ENCODE assay signal across 24 cellular contexts in the genomic region with DNA sequence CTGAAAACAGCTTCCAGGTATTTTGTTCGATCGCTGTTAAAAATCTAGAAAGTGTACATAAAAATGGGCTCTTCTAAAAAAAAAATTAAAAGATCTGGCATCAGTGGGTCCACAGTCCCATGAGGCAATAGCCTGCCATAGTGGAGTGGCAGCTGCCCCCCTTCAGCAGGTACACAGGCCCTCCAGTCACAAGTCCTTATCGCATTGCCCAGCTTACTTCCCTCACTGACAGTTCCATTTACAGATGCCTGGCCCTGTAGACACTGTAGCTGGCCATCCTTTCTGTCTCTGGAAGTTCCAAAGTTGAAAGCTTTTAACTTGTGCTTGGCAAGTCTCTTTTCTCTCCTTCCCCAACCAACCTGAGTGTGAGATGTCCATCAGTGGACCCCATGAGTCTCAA. TPM values are rescaled to one million over a fixed set of nuclear protein-coding genes. Genes with fewer than 3 reads are reported as not detected.
DNase-seq lines count a peak whose midpoint lies in the region; ATAC-seq and TF ChIP-seq lines count a peak whose summit lies in the region.
"Had no signal": no experiment of that assay in that cellular context is flagged by ENCODE, and none has a peak within 500 bp of the region (broad histone marks: within the 10 kb centered on the region; RNA-seq: fewer than 3 reads in every experiment).

No MANE protein-coding gene starts in this region.

- H3K79me2 ChIP-seq in smooth muscle cell (ENCODE audit: low read depth) (peaks cover 58% of the 10 kb centered on the region), Karpas-422 (ENCODE audit: low read length) (no peaks in the 10 kb centered on the region)

- H3K4me1 ChIP-seq in HUES64 (ENCODE audit: insufficient read depth, low read length) (peaks cover 38% of the 10 kb centered on the region), smooth muscle cell (ENCODE audit: low read depth) (no peaks in the 10 kb centered on the region), Karpas-422 (ENCODE audit: low read length) (no peaks in the 10 kb centered on the region), HAP-1 (0 out of 2 replicates have a peak, but pooled peaks cover 5% of the 10 kb centered on the region)

- H4K20me1 ChIP-seq in smooth muscle cell (ENCODE audit: low read depth): peaks cover 44% of the 10 kb centered on the region
- no peaks in the 10 kb centered on the region for H4K20me1 ChIP-seq in Karpas-422 (ENCODE audit: insufficient read depth, low read depth, low read length)

- 82% methylated on average over 3 of the region's 3 CpGs for WGBS in HUES64
- 76% methylated on average over 3 of the region's 3 CpGs for WGBS in smooth muscle cell (ENCODE audit: low lambda C conversion rate)

- peak; percentile 75 for ATAC-seq in left ventricle myocardium superior
- ATAC-seq: activated CD4-positive, alpha-beta T cell treated with anti-CD3 and anti-CD28 coated beads for 36 hours; gastroesophageal sphincter; stimulated activated memory B cell treated with anti-CD40 and anti-IgM and Interleukin-4, amounts not matched to agents 10 μg/mL and 1 μg/mL and 100 μg/mL, for 72 hours had no signal

- H3K9ac ChIP-seq in HUES64 (ENCODE audit: low read depth, low read length): no peak overlapping the region
- H3K9ac ChIP-seq in smooth muscle cell (ENCODE audit: low read depth): no peak overlapping the region
- no peak overlapping the region for H3K9ac ChIP-seq in Karpas-422 (ENCODE audit: low read length)
- H3K9ac ChIP-seq: KMS-11 had no signal

- no peaks in the 10 kb centered on the region for H3K27me3 Mint-ChIP-seq in brain
- H3K27me3 Mint-ChIP-seq: activated naive CD4-positive, alpha-beta T cell treated with anti-CD3 and anti-CD28 coated beads, Interleukin-2, amount 50 U/mL, for 24 hours had no signal

- H3K4me3 ChIP-seq in HUES64 (ENCODE audit: low read length): no peak overlapping the region
- H3K4me3 ChIP-seq in smooth muscle cell: no peak overlapping the region
- no peak overlapping the region for H3K4me3 ChIP-seq in Karpas-422 (ENCODE audit: low read length)
- H3K4me3 ChIP-seq in HAP-1: no peak overlapping the region
- H3K4me3 ChIP-seq: ascending aorta, esophagus muscularis mucosa, gastroesophageal sphincter, thoracic aorta had no signal

- H3K27ac Mint-ChIP-seq in brain: peak overlapping the region; percentile 58 to 86 (median 85)
- H3K27ac Mint-ChIP-seq: activated CD4-positive, alpha-beta T cell treated with anti-CD3 and anti-CD28 coated beads for 36 hours; activated naive CD4-positive, alpha-beta T cell treated with anti-CD3 and anti-CD28 coated beads, Interleukin-2, amount 50 U/mL, for 24 hours; activated T-helper 1 cell treated with anti-CD3 and anti-CD28 coated beads, Interleukin-12 subunit alpha, Interleukin-12 subunit beta, Interleukin-2, Interleukin-4 antibody, amounts not matched to agents 30 ng/mL and 10 ng/mL and 1 ng/mL, durations not matched to agents 14 hours and 24 hours and 36 hours; CD8-positive, alpha-beta memory T cell; stimulated activated memory B cell treated with anti-CD40 and anti-IgM and Interleukin-4, amounts not matched to agents 10 μg/mL and 1 μg/mL and 100 μg/mL, for 72 hours had no signal

- H3K27me3 ChIP-seq in HUES64 (ENCODE audit: insufficient read depth, low read length): no peaks in the 10 kb centered on the region
- H3K27me3 ChIP-seq in smooth muscle cell (ENCODE audit: low read depth): no peaks in the 10 kb centered on the region
- no peaks in the 10 kb centered on the region for H3K27me3 ChIP-seq in Karpas-422 (ENCODE audit: low read length)
- no peaks in the 10 kb centered on the region for H3K27me3 ChIP-seq in HAP-1 (ENCODE audit: low read depth)
- H3K27me3 ChIP-seq: ascending aorta, esophagus muscularis mucosa, gastroesophageal sphincter had no signal

- TF ChIP-seq CTCF in brain (conservative IDR thresholded peaks at IDR 0.05) (no peak), smooth muscle cell (IDR thresholded peaks at IDR 0.05; ENCODE audit: borderline replicate concordance, insufficient read depth, poor library complexity, severe bottlenecking) (no peak)

- H3K9me3 Mint-ChIP-seq in brain: no peaks in the 10 kb centered on the region
- H3K9me3 Mint-ChIP-seq: activated naive CD4-positive, alpha-beta T cell treated with anti-CD3 and anti-CD28 coated beads, Interleukin-2, amount 50 U/mL, for 24 hours; activated T-helper 1 cell treated with anti-CD3 and anti-CD28 coated beads, Interleukin-12 subunit alpha, Interleukin-12 subunit beta, Interleukin-2, Interleukin-4 antibody, amounts not matched to agents 30 ng/mL and 10 ng/mL and 1 ng/mL, durations not matched to agents 14 hours and 24 hours and 36 hours; CD8-positive, alpha-beta memory T cell; stimulated activated memory B cell treated with anti-CD40 and anti-IgM and Interleukin-4, amounts not matched to agents 10 μg/mL and 1 μg/mL and 100 μg/mL, for 72 hours had no signal

- H2AFZ ChIP-seq in smooth muscle cell (ENCODE audit: low read depth) (no peak overlapping the region), Karpas-422 (ENCODE audit: low read length) (no peak overlapping the region)

- H3K27ac ChIP-seq in HUES64 (ENCODE audit: low read depth, low read length): 0 out of 2 replicates have a peak overlapping the region, but pooled peaks have one; percentile 23
- peak overlapping the region; percentile 31 for H3K27ac ChIP-seq in smooth muscle cell (ENCODE audit: low read depth)
- H3K27ac ChIP-seq in Karpas-422 (ENCODE audit: low read length): no peak overlapping the region
- H3K27ac ChIP-seq: ascending aorta, esophagus muscularis mucosa, gastroesophageal sphincter, KMS-11, thoracic aorta had no signal

- H3F3A ChIP-seq in smooth muscle cell (ENCODE audit: low read depth): no peaks in the 10 kb centered on the region

- no peaks in the 10 kb centered on the region for H3K36me3 ChIP-seq in HUES64 (ENCODE audit: insufficient read depth, low read length)
- no peaks in the 10 kb centered on the region for H3K36me3 ChIP-seq in smooth muscle cell (ENCODE audit: low read depth)
- H3K36me3 ChIP-seq in Karpas-422 (ENCODE audit: insufficient read depth, low read length): no peaks in the 10 kb centered on the region
- H3K36me3 ChIP-seq in HAP-1 (replicated peaks): no peaks in the 10 kb centered on the region
- H3K36me3 ChIP-seq: ascending aorta, esophagus muscularis mucosa, gastroesophageal sphincter, thoracic aorta had no signal

- peak overlapping the region in 2 of 5 experiments; percentile 36 to 55 for H3K4me3 Mint-ChIP-seq in brain
- H3K4me3 Mint-ChIP-seq: activated CD4-positive, alpha-beta T cell treated with anti-CD3 and anti-CD28 coated beads for 36 hours; activated naive CD4-positive, alpha-beta T cell treated with anti-CD3 and anti-CD28 coated beads, Interleukin-2, amount 50 U/mL, for 24 hours; activated T-helper 1 cell treated with anti-CD3 and anti-CD28 coated beads, Interleukin-12 subunit alpha, Interleukin-12 subunit beta, Interleukin-2, Interleukin-4 antibody, amounts not matched to agents 30 ng/mL and 10 ng/mL and 1 ng/mL, durations not matched to agents 14 hours and 24 hours and 36 hours; CD8-positive, alpha-beta memory T cell; stimulated activated memory B cell treated with anti-CD40 and anti-IgM and Interleukin-4, amounts not matched to agents 10 μg/mL and 1 μg/mL and 100 μg/mL, for 72 hours had no signal

- in situ Hi-C loops in KBM-7 (cut with MboI; ENCODE audit: low pct_unique_long_range_greater_than_20kb, low sequenced_read_pairs): no loop called here
- in situ Hi-C loops in HAP-1 (cut with MboI; ENCODE audit: low sequenced_read_pairs): no loop called here

- H3K9me3 ChIP-seq in HUES64 (ENCODE audit: insufficient read depth, low read depth, low read length) (no peaks in the 10 kb centered on the region), smooth muscle cell (replicated peaks; ENCODE audit: low read depth) (no peaks in the 10 kb centered on the region), Karpas-422 (ENCODE audit: low read length) (no peaks in the 10 kb centered on the region), HAP-1 (no peaks in the 10 kb centered on the region)
- H3K9me3 ChIP-seq: ascending aorta, esophagus muscularis mucosa, gastroesophageal sphincter, thoracic aorta had no signal

- H3K4me2 ChIP-seq in smooth muscle cell: no peak overlapping the region
- H3K4me2 ChIP-seq in Karpas-422 (ENCODE audit: low read depth, low read length, poor library complexity, severe bottlenecking): no peak overlapping the region
- H3K4me2 ChIP-seq: KMS-11 had no signal

- H3K9me2 ChIP-seq in Karpas-422 (replicated peaks; ENCODE audit: insufficient read depth, low read length): no peaks in the 10 kb centered on the region

- DNase-seq in left ventricle myocardium superior (no peak), smooth muscle cell (lab: John Stamatoyannopoulos, UW; ENCODE audit: unreplicated experiment) (no peak), Karpas-422 (no peak), KBM-7 (no peak), HAP-1 (ENCODE audit: low spot score in 2 of 2) (no peak)
- DNase-seq: activated CD4-positive, alpha-beta T cell treated with anti-CD3 and anti-CD28 coated beads for 36 hours; CD8-positive, alpha-beta memory T cell; kidney glomerular epithelial cell; NCI-H1092; NCI-H2029 treated with DMSO at 0.1 percent for 48 hours; NCI-H82; SHP77 treated with DMSO at 0.1 percent for 48 hours; stimulated activated CD4-positive, alpha-beta T cell treated with anti-CD3 and anti-CD28 coated beads, Interleukin-1b, Interleukin-23, amount 100 ng/mL, for 48 hours; T-helper 1 cell had no signal

- no peaks in the 10 kb centered on the region for H3K36me3 Mint-ChIP-seq in brain
- H3K36me3 Mint-ChIP-seq: activated naive CD4-positive, alpha-beta T cell treated with anti-CD3 and anti-CD28 coated beads, Interleukin-2, amount 50 U/mL, for 24 hours; CD8-positive, alpha-beta memory T cell; stimulated activated memory B cell treated with anti-CD40 and anti-IgM and Interleukin-4, amounts not matched to agents 10 μg/mL and 1 μg/mL and 100 μg/mL, for 72 hours had no signal

- intact Hi-C loops in left ventricle myocardium superior (cut with micrococcal nuclease): no loop called here

- H3K4me1 Mint-ChIP-seq in brain: peaks cover 84% of the 10 kb centered on the region

RNA-seq across cellular contexts. Expression of a gene that starts 11.4 kb away (rescaled TPM):
- polyA plus RNA-seq in HUES64 (2013, experiment 1 of 2): 10.0 TPM
- 11.7 TPM for polyA plus RNA-seq in HUES64 (2013, experiment 2 of 2)
- polyA plus RNA-seq in brain (ENCODE audit: insufficient read depth, low read depth, low replicate concordance) (10.9 TPM), smooth muscle cell (5.5 and 8.8 TPM in 2 replicates)
- total RNA-seq in left ventricle myocardium superior (6.9 TPM), smooth muscle cell (3.7 and 4.7 TPM in 2 replicates)
- 0.04 and 0.19 TPM in 2 replicates for total RNA-seq in Karpas-422 (2014; rRNA removed; shearing (Covaris generic); ENCODE audit: low replicate concordance)
